In the genomic region with DNA sequence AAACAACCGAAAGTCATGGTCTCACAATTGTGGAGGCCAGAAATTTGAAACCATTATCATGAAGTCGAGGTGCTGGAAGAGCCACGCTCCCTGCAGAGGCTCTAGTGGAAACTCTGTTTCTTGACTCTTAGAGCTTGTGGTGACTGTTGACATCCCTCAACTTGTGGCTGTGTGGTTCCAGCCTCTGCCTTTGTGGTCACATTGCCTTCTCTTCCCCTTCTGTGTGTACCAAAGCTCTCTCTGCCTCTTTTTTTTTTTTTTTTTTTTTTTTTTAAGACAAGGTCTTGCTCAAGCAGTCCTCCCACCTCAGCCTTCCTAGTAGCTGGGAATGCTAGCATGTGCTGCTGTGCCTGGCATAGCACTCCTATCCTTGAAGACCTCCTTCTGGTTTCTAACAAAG, we compare ENCODE assay signal across 10 cellular contexts. TPM values are rescaled to one million over a fixed set of nuclear protein-coding genes. Genes with fewer than 3 reads are reported as not detected.
A peak's percentile ranks its signal among the peaks of the same experiment; 100 is the strongest.
DNase-seq lines count a peak whose midpoint lies in the region; ATAC-seq and TF ChIP-seq lines count a peak whose summit lies in the region.
"Had no signal": no experiment of that assay in that cellular context is flagged by ENCODE, and none has a peak within 500 bp of the region (broad histone marks: within the 10 kb centered on the region; RNA-seq: fewer than 3 reads in every experiment).

No MANE protein-coding gene starts in this region.

- no peak overlapping the region for H3K4me3 Mint-ChIP-seq in activated B cell treated with CpG ODN at 0.5 μM for 24 hours
- H3K4me3 Mint-ChIP-seq in nephron progenitor cell = no peak overlapping the region

- POLR2A ChIA-PET in activated B cell treated with CpG ODN at 0.5 μM for 24 hours (lab: Charles Lee) = interaction anchor here (0.6 kb wide), 1 partner anchor 138 kb away, joined by 3 read pairs; no protein-coding TSS in a partner anchor

- peaks cover 90% of the 10 kb centered on the region for H3K36me3 Mint-ChIP-seq in activated B cell treated with CpG ODN at 0.5 μM for 24 hours (ENCODE audit: low read depth)
- peaks cover 36% of the 10 kb centered on the region for H3K36me3 Mint-ChIP-seq in nephron progenitor cell (ENCODE audit: low read depth)

- intact Hi-C loops in activated B cell treated with CpG ODN at 0.5 μM for 24 hours (cut with micrococcal nuclease) = loop anchor here (10.0 kb wide), 1 partner anchor 214 kb away; no protein-coding TSS in a partner anchor
- intact Hi-C loops in vagina (cut with DNase I) = loop anchor here (5.0 kb wide), 1 partner anchor 159 kb away; no protein-coding TSS in a partner anchor
- intact Hi-C loops in thyroid gland (cut with DNase I) = loop anchor here (5.0 kb wide), 1 partner anchor 159 kb away; no protein-coding TSS in a partner anchor

- WGBS in thyroid gland, 2 donors = 84 to 86% methylated on average over 3 of the region's 3 CpGs

- CTCF ChIA-PET in activated B cell treated with CpG ODN at 0.5 μM for 24 hours (lab: Charles Lee) = interaction anchor here (1.5 to 7.7 kb wide), 4 partner anchors 18 to 453 kb away, joined by 3 to 77 read pairs (median 24); no protein-coding TSS in a partner anchor

- no peak for TF ChIP-seq POLR2A in vagina (IDR thresholded peaks at IDR 0.05)
- no peak for TF ChIP-seq POLR2A in thyroid gland (IDR thresholded peaks at IDR 0.05)

- ATAC-seq in activated B cell treated with CpG ODN at 0.5 μM for 24 hours (ENCODE audit: low read depth) (peak; percentile 58), GM19395 (IDR thresholded peaks at IDR 0.05; ENCODE audit: unreplicated experiment) (no peak)

- no peaks in the 10 kb centered on the region for H3K27me3 ChIP-seq in layer of hippocampus (ENCODE audit: control insufficient read depth, insufficient read depth, low read length)
- no peaks in the 10 kb centered on the region for H3K27me3 ChIP-seq in vagina
- H3K27me3 ChIP-seq in thyroid gland = no peaks in the 10 kb centered on the region

- H3K27ac Mint-ChIP-seq in activated B cell treated with CpG ODN at 0.5 μM for 24 hours (no peak overlapping the region), nephron progenitor cell (no peak overlapping the region)

- H3K4me1 Mint-ChIP-seq in activated B cell treated with CpG ODN at 0.5 μM for 24 hours = peaks cover 49% of the 10 kb centered on the region
- H3K4me1 Mint-ChIP-seq in nephron progenitor cell = peaks cover 18% of the 10 kb centered on the region

- H3K36me3 ChIP-seq in vagina = peaks cover 5 to 52% of the 10 kb centered on the region in 2 donors
- peaks cover 39 to 48% of the 10 kb centered on the region in 2 donors for H3K36me3 ChIP-seq in thyroid gland

- H3K4me3 ChIP-seq in vagina (no peak overlapping the region), thyroid gland (replicated peaks in 1 of 3) (no peak overlapping the region)

- TF ChIP-seq CTCF in activated B cell treated with CpG ODN at 0.5 μM for 24 hours (IDR thresholded peaks at IDR 0.05) = no peak
- no peak for TF ChIP-seq CTCF in vagina (IDR thresholded peaks at IDR 0.05)
- TF ChIP-seq CTCF in nephron progenitor cell (IDR thresholded peaks at IDR 0.05) = no peak
- TF ChIP-seq CTCF in thyroid gland (IDR thresholded peaks at IDR 0.05) = no peak

- H3K9me3 ChIP-seq in vagina (no peaks in the 10 kb centered on the region), thyroid gland (no peaks in the 10 kb centered on the region)

- H3K27me3 Mint-ChIP-seq in activated B cell treated with CpG ODN at 0.5 μM for 24 hours (no peaks in the 10 kb centered on the region), nephron progenitor cell (ENCODE audit: low read depth, poor library complexity) (no peaks in the 10 kb centered on the region)

- no peaks in the 10 kb centered on the region for H3K9me3 Mint-ChIP-seq in activated B cell treated with CpG ODN at 0.5 μM for 24 hours
- no peaks in the 10 kb centered on the region for H3K9me3 Mint-ChIP-seq in nephron progenitor cell

- H3K4me1 ChIP-seq in vagina (peaks cover 11% of the 10 kb centered on the region), thyroid gland (peaks cover 13 to 21% of the 10 kb centered on the region in 2 donors)

- peak; percentile 14 for DNase-seq in stimulated activated CD4-positive, alpha-beta T cell treated with anti-CD3 and anti-CD28 coated beads, Interleukin-1b, Interleukin-23, amount 100 ng/mL, for 48 hours
- DNase-seq in stimulated activated CD4-positive, alpha-beta T cell treated with anti-CD3 and anti-CD28 coated beads, Interleukin-4, amount 100 ng/mL, for 1 hour = no peak
- DNase-seq in activated B cell treated with CpG ODN at 0.5 μM for 24 hours = no peak
- DNase-seq in vagina (ENCODE audit: extremely low spot score in 2 of 2) = no peak
- DNase-seq in nephron progenitor cell = no peak
- DNase-seq in thyroid gland = no peak
- DNase-seq: dermis blood vessel endothelial cell, NCI-H69 had no signal

- H3K27ac ChIP-seq in layer of hippocampus (ENCODE audit: low read depth, low read length) (peak overlapping the region; percentile 8), vagina (peak overlapping the region; percentile 52), thyroid gland (no peak overlapping the region)

RNA-seq across cellular contexts. Expression of gene CRTC3, which starts 48.7 kb away (rescaled TPM):
- total RNA-seq in activated B cell treated with CpG ODN at 0.5 μM for 24 hours (54.7 and 65.0 TPM in 2 replicates), vagina (43.5 TPM), thyroid gland (10 to 100 TPM; 49.4 to 76.0 (median 62.6) TPM)

Comparison
In these comparisons a context has a peak if more than half of its experiments do, and no peak if none do; other contexts are left out.
1. H3K27ac ChIP-seq: peak in layer of hippocampus (single experiment) and vagina (single experiment); none in thyroid gland (0 of 3).